Comparison of ENCODE assay signal across 8 cellular contexts in the genomic region with DNA sequence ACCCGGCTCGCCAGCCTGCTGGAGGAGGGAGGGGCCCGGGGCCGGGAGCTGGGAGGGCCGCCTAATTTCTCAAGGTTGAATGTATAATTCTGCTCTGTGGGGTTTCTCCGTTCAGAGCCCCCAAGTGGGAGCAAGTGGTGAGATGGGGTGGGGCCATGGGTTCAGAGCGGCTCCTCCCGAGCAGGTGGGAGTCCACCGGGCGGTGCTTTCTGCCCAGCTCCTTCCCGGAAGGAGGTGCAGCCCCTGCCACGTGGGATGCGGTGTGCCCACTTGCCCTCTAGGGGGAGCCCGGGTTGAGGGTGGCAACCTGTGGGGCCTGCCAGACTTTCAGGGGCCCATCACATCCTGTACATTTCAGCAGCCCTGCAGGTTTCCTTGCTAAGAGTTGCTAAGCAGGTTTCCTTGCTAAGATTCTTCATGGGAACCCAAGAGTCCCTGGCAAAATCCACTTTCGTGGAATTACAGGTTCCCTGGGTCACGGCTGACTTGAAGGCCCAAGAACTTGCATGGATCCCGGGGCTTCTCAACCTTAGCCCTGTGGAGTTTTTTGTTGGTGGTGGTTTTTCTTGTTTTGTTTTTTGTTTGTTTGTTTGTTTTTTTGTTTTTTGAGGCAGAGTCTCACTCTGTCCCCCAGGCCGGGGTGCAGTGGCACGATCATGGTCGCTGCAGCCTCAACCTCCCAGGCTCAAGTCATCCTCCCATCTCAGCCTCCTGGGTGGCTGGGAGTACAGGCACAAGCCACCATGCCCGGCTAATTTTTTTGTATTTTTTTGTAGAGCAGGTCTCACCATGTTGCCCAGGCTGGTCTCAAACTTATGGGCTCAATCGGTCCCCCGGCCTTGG.
A peak's percentile ranks its signal among the peaks of the same experiment; 100 is the strongest.
DNase-seq lines count a peak whose midpoint lies in the region; TF ChIP-seq lines count a peak whose summit lies in the region.

No MANE protein-coding gene starts in this region.

- H3F3A ChIP-seq in neural cell (ENCODE audit: insufficient read depth, low read length, poor library complexity, severe bottlenecking) = peaks cover 3% of the 10 kb centered on the region

- H3K9me3 ChIP-seq in endodermal cell (ENCODE audit: control insufficient read depth, low read length) (no peaks in the 10 kb centered on the region), neural cell (ENCODE audit: low read length) (no peaks in the 10 kb centered on the region), tibial artery (no peaks in the 10 kb centered on the region)

- H3K36me3 Mint-ChIP-seq in activated CD4-positive, alpha-beta memory T cell treated with anti-CD3 and anti-CD28 coated beads for 36 hours = no peaks in the 10 kb centered on the region
- H3K36me3 Mint-ChIP-seq in endodermal cell (ENCODE audit: low read depth) = no peaks in the 10 kb centered on the region

- H3K9me2 ChIP-seq in neural cell (ENCODE audit: insufficient read depth, low read length) = no peaks in the 10 kb centered on the region

- H3K27me3 Mint-ChIP-seq in activated CD4-positive, alpha-beta memory T cell treated with anti-CD3 and anti-CD28 coated beads for 36 hours = no peaks in the 10 kb centered on the region
- no peaks in the 10 kb centered on the region for H3K27me3 Mint-ChIP-seq in endodermal cell (ENCODE audit: insufficient read depth)

- no peak overlapping the region for H3K4me2 ChIP-seq in neural cell (ENCODE audit: low read length)

- TF ChIP-seq RAD21 in neural cell (conservative IDR thresholded peaks at IDR 0.05) = no peak

- peaks cover 6% of the 10 kb centered on the region for H3K4me1 Mint-ChIP-seq in activated CD4-positive, alpha-beta memory T cell treated with anti-CD3 and anti-CD28 coated beads for 36 hours (ENCODE audit: low read depth)
- H3K4me1 Mint-ChIP-seq in endodermal cell = no peaks in the 10 kb centered on the region

- no peak overlapping the region for H3K4me3 Mint-ChIP-seq in activated CD4-positive, alpha-beta memory T cell treated with anti-CD3 and anti-CD28 coated beads for 36 hours
- H3K4me3 Mint-ChIP-seq in endodermal cell = no peak overlapping the region

- no peak overlapping the region for H3K4me3 ChIP-seq in endodermal cell (ENCODE audit: low read length)
- no peak overlapping the region for H3K4me3 ChIP-seq in neural cell (ENCODE audit: low read length)
- H3K4me3 ChIP-seq in tibial artery = no peak overlapping the region

- peaks cover 12% of the 10 kb centered on the region for H3K9me3 Mint-ChIP-seq in activated CD4-positive, alpha-beta memory T cell treated with anti-CD3 and anti-CD28 coated beads for 36 hours
- peaks cover 10% of the 10 kb centered on the region for H3K9me3 Mint-ChIP-seq in endodermal cell

- peak; percentile 29 for DNase-seq in NCI-H345 (lab: John Stamatoyannopoulos, UW)
- no peak for DNase-seq in NCI-H345 treated with DMSO at 0.1 percent for 48 hours (lab: John Stamatoyannopoulos, UW; ENCODE audit: unreplicated experiment)
- peak; percentile 79 for DNase-seq in NCI-H748 (lab: John Stamatoyannopoulos, UW; ENCODE audit: unreplicated experiment)
- peak; percentile 87 for DNase-seq in activated CD4-positive, alpha-beta memory T cell treated with anti-CD3 and anti-CD28 coated beads for 36 hours
- DNase-seq in endodermal cell = peak; percentile 95
- DNase-seq in tibial artery = peak in 1 of 2 donors; percentile 26
- DNase-seq in amniotic stem cell (lab: John Stamatoyannopoulos, UW) = no peak

- H3K4me1 ChIP-seq in endodermal cell (ENCODE audit: control insufficient read depth, insufficient read depth, low read length) = no peaks in the 10 kb centered on the region
- H3K4me1 ChIP-seq in tibial artery = peaks cover 0 to 20% (median 5%) of the 10 kb centered on the region in 4 donors

- no peaks in the 10 kb centered on the region for H3K36me3 ChIP-seq in endodermal cell (ENCODE audit: control insufficient read depth, insufficient read depth, low read length)
- no peaks in the 10 kb centered on the region for H3K36me3 ChIP-seq in neural cell (ENCODE audit: insufficient read depth, low read length)
- no peaks in the 10 kb centered on the region for H3K36me3 ChIP-seq in tibial artery

- no peak overlapping the region for H2AFZ ChIP-seq in neural cell (ENCODE audit: low read depth, low read length)

- H3K27ac ChIP-seq in endodermal cell (ENCODE audit: low read depth, low read length) (no peak overlapping the region), neural cell (ENCODE audit: low read length) (peak overlapping the region; percentile 49), tibial artery (no peak overlapping the region)

- no peaks in the 10 kb centered on the region for H4K20me1 ChIP-seq in neural cell (ENCODE audit: insufficient read depth)

- CTCF ChIA-PET in activated CD4-positive, alpha-beta memory T cell treated with anti-CD3 and anti-CD28 coated beads for 36 hours (lab: Charles Lee) = interaction anchor here (0.5 to 17.1 kb wide), 18 partner anchors 8 to 382 kb away, joined by 3 to 271 read pairs (median 3); a partner anchor contains a TSS

- intact Hi-C loops in activated CD4-positive, alpha-beta memory T cell treated with anti-CD3 and anti-CD28 coated beads for 36 hours (cut with micrococcal nuclease) = no loop called here
- intact Hi-C loops in tibial artery (cut with DNase I; ENCODE audit: low total_unique reads) = no loop called here

- H3K27ac Mint-ChIP-seq in activated CD4-positive, alpha-beta memory T cell treated with anti-CD3 and anti-CD28 coated beads for 36 hours = no peak overlapping the region
- H3K27ac Mint-ChIP-seq in endodermal cell = peak overlapping the region; percentile 26

- 79 to 81% methylated on average over 14 to 23 of the region's 23 CpGs for WGBS in endodermal cell (ENCODE audit: insufficient coverage in 1 of 2, insufficient read length in 1 of 2), 2 experiments

- H3K27me3 ChIP-seq in endodermal cell (ENCODE audit: control insufficient read depth, insufficient read depth, low read length, poor library complexity, severe bottlenecking) = no peaks in the 10 kb centered on the region
- no peaks in the 10 kb centered on the region for H3K27me3 ChIP-seq in neural cell (ENCODE audit: insufficient read depth, low read depth, low read length)
- no peaks in the 10 kb centered on the region for H3K27me3 ChIP-seq in tibial artery

- H3K9ac ChIP-seq in endodermal cell (ENCODE audit: extremely low read depth, low read length, poor library complexity, severe bottlenecking) (no peak overlapping the region), neural cell (ENCODE audit: low read length) (peak overlapping the region; percentile 7)

- peak; percentile 90 for TF ChIP-seq CTCF in endodermal cell (conservative IDR thresholded peaks at IDR 0.05)
- peak; percentile 55 for TF ChIP-seq CTCF in neural cell (IDR thresholded peaks at IDR 0.05; ENCODE audit: poor library complexity, severe bottlenecking)
- TF ChIP-seq CTCF in tibial artery (IDR thresholded peaks at IDR 0.05) = peak; percentile 39 to 47

- no peaks in the 10 kb centered on the region for H3K79me2 ChIP-seq in neural cell (replicated peaks; ENCODE audit: insufficient read depth, low read length)

- POLR2A ChIA-PET in activated CD4-positive, alpha-beta memory T cell treated with anti-CD3 and anti-CD28 coated beads for 36 hours (lab: Charles Lee) = no interaction called here

- no peak for TF ChIP-seq EP300 in neural cell (conservative IDR thresholded peaks at IDR 0.05; ENCODE audit: poor library complexity, severe bottlenecking)

TF ChIP-seq in neural cell, 6 proteins besides CTCF, POLR2A, EP300 and RAD21:
- TF ChIP-seq POLR2AphosphoS5 (IDR thresholded peaks at IDR 0.05) (no peak), EZH2 (IDR thresholded peaks at IDR 0.05; ENCODE audit: borderline replicate concordance, insufficient read depth, low read length, poor library complexity, severe bottlenecking) (no peak), TAF1 (IDR thresholded peaks at IDR 0.05; ENCODE audit: low read depth) (no peak), SMC3 (conservative IDR thresholded peaks at IDR 0.05; ENCODE audit: poor library complexity) (no peak)
- TF ChIP-seq, protein P1, sequence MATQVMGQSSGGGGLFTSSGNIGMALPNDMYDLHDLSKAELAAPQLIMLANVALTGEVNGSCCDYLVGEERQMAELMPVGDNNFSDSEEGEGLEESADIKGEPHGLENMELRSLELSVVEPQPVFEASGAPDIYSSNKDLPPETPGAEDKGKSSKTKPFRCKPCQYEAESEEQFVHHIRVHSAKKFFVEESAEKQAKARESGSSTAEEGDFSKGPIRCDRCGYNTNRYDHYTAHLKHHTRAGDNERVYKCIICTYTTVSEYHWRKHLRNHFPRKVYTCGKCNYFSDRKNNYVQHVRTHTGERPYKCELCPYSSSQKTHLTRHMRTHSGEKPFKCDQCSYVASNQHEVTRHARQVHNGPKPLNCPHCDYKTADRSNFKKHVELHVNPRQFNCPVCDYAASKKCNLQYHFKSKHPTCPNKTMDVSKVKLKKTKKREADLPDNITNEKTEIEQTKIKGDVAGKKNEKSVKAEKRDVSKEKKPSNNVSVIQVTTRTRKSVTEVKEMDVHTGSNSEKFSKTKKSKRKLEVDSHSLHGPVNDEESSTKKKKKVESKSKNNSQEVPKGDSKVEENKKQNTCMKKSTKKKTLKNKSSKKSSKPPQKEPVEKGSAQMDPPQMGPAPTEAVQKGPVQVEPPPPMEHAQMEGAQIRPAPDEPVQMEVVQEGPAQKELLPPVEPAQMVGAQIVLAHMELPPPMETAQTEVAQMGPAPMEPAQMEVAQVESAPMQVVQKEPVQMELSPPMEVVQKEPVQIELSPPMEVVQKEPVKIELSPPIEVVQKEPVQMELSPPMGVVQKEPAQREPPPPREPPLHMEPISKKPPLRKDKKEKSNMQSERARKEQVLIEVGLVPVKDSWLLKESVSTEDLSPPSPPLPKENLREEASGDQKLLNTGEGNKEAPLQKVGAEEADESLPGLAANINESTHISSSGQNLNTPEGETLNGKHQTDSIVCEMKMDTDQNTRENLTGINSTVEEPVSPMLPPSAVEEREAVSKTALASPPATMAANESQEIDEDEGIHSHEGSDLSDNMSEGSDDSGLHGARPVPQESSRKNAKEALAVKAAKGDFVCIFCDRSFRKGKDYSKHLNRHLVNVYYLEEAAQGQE (IDR thresholded peaks at IDR 0.05; ENCODE audit: borderline replicate concordance) = no peak

Comparison
In these comparisons a context has a peak if more than half of its experiments do, and no peak if none do; other contexts are left out.
1. DNase-seq: peak in NCI-H345 (single experiment), NCI-H748 (single experiment), activated CD4-positive, alpha-beta memory T cell treated with anti-CD3 and anti-CD28 coated beads for 36 hours (single experiment) and endodermal cell (single experiment); none in NCI-H345 treated with DMSO at 0.1 percent for 48 hours (single experiment) and amniotic stem cell (single experiment).
2. Peak in every context shown above with its lines, with median percentiles within 50 percentile points of each other: CTCF ChIP-seq.